Comparison of ENCODE assay signal across 8 cellular contexts in genomic region chr6:125957845-125958244, GRCh38. TPM values are rescaled to one million over a fixed set of nuclear protein-coding genes. Genes with fewer than 3 reads are reported as not detected.
A peak's percentile ranks its signal among the peaks of the same experiment; 100 is the strongest.
DNase-seq lines count a peak whose midpoint lies in the region; ATAC-seq, FAIRE-seq and TF ChIP-seq lines count a peak whose summit lies in the region.

No MANE protein-coding gene starts in this region.

- peak overlapping the region; percentile 87 for H3K4me2 ChIP-seq in GM23248 (ENCODE audit: unreplicated experiment)

- in situ Hi-C loops in GM23248 (cut with MboI), result loop anchor here (10.0 kb wide), 1 partner anchor 653 kb away; the partner anchor contains the start of gene HDDC2

- 41 to 42% methylated on average over 4 of the region's 4 CpGs for WGBS in GM23248 (ENCODE audit: low coverage in 1 of 2, low lambda C conversion rate in 2 of 2, missing lambda C conversion rate in 2 of 2), 2 experiments

- peak overlapping the region; percentile 76 for H3K9ac ChIP-seq in GM23248

- no peaks in the 10 kb centered on the region for H3K27me3 ChIP-seq in GM23248 (replicated peaks; ENCODE audit: insufficient read depth)
- H3K27me3 ChIP-seq in neutrophil, result no peaks in the 10 kb centered on the region

- no peaks in the 10 kb centered on the region for H3K9me3 ChIP-seq in GM23248 (ENCODE audit: low read depth)
- no peaks in the 10 kb centered on the region for H3K9me3 ChIP-seq in neutrophil

- no peaks in the 10 kb centered on the region for H3F3A ChIP-seq in GM23248 (ENCODE audit: insufficient read depth)

- H3K4me1 ChIP-seq in GM23248 (ENCODE audit: insufficient read depth) (0 out of 2 replicates have a peak, but pooled peaks cover 12% of the 10 kb centered on the region), neutrophil (ENCODE audit: control insufficient read depth in 1 of 2, insufficient read depth in 1 of 2, low read depth in 1 of 2, low read length in 1 of 2) (peaks cover 25 to 33% of the 10 kb centered on the region in 2 experiments)

- no peaks in the 10 kb centered on the region for H3K9me2 ChIP-seq in GM23248 (ENCODE audit: insufficient read depth)

- DNase-seq in GM23248 (peak; percentile 69), NOMO-1 treated with DMSO at 0.1 percent for 48 hours (lab: John Stamatoyannopoulos, UW; ENCODE audit: unreplicated experiment) (peak; percentile 58), epithelial cell of proximal tubule (ENCODE audit: low read depth) (peak; percentile 18), 8988T (no peak), islet precursor cell (no peak), urothelium cell line (ENCODE audit: low spot score) (no peak)

- no peak for TF ChIP-seq CTCF in epithelial cell of proximal tubule (conservative IDR thresholded peaks at IDR 0.05; ENCODE audit: low read depth, low read length)
- TF ChIP-seq CTCF in neutrophil (IDR thresholded peaks at IDR 0.05), result no peak

- ATAC-seq in HG02798 (IDR thresholded peaks at IDR 0.05; ENCODE audit: poor library complexity, unreplicated experiment), result no peak

- H3K4me3 ChIP-seq in GM23248, result peak overlapping the region; percentile 75
- H3K4me3 ChIP-seq in epithelial cell of proximal tubule (ENCODE audit: low read depth, low read length), result peak overlapping the region; percentile 92
- H3K4me3 ChIP-seq in neutrophil (ENCODE audit: low read depth in 1 of 2, low read length in 1 of 2), result peak overlapping the region; percentile 85 to 89

- FAIRE-seq in urothelium cell line (lab: Jason Lieb, UNC), result no peak

- no peaks in the 10 kb centered on the region for H4K20me1 ChIP-seq in GM23248 (ENCODE audit: insufficient read depth)

- peaks cover 15% of the 10 kb centered on the region; the same call in 1 of the 2 replicates for H3K79me2 ChIP-seq in GM23248 (ENCODE audit: insufficient read depth)

- H3K36me3 ChIP-seq in GM23248 (ENCODE audit: low read depth) (no peaks in the 10 kb centered on the region), neutrophil (peaks cover 4% of the 10 kb centered on the region)

- H3K27ac ChIP-seq in GM23248 (peak overlapping the region; percentile 28; the same call in 1 of the 2 replicates), neutrophil (peak overlapping the region; percentile 87)

- peak overlapping the region; percentile 96 for H2AFZ ChIP-seq in GM23248

RNA-seq across cellular contexts. Expression of gene HINT3, which starts 1.3 kb away (rescaled TPM):
- total RNA-seq in GM23248 (2014; rRNA removed; shearing (Covaris generic)), result 20.5 and 21.8 TPM in 2 replicates
- polyA plus RNA-seq in GM23248 (2016; fragmentation: Nextera tagmentation; extraction: Ambion mirVana), result 7.0 TPM in 2 replicates
- total RNA-seq in epithelial cell of proximal tubule, result 9.8 and 12.8 TPM in 2 replicates

RNA-seq across cellular contexts. Expression of gene TRMT11, which starts 28.5 kb away (rescaled TPM):
- total RNA-seq in GM23248 (2014; rRNA removed; shearing (Covaris generic)), result 19.1 and 24.2 TPM in 2 replicates
- polyA plus RNA-seq in GM23248 (2016; fragmentation: Nextera tagmentation; extraction: Ambion mirVana), result 16.0 and 21.0 TPM in 2 replicates
- total RNA-seq in epithelial cell of proximal tubule, result 19.7 and 24.2 TPM in 2 replicates

Comparison
In these comparisons a context has a peak if more than half of its experiments do, and no peak if none do; other contexts are left out.
1. DNase-seq: peak in GM23248 (single experiment), NOMO-1 treated with DMSO at 0.1 percent for 48 hours (single experiment) and epithelial cell of proximal tubule (single experiment); none in 8988T (single experiment), islet precursor cell (single experiment) and urothelium cell line (single experiment).
2. Peak in every context shown above with its lines, with median percentiles within 50 percentile points of each other: H3K4me3 ChIP-seq.